ENCODE assay signal across 1 cellular context in the genomic region with DNA sequence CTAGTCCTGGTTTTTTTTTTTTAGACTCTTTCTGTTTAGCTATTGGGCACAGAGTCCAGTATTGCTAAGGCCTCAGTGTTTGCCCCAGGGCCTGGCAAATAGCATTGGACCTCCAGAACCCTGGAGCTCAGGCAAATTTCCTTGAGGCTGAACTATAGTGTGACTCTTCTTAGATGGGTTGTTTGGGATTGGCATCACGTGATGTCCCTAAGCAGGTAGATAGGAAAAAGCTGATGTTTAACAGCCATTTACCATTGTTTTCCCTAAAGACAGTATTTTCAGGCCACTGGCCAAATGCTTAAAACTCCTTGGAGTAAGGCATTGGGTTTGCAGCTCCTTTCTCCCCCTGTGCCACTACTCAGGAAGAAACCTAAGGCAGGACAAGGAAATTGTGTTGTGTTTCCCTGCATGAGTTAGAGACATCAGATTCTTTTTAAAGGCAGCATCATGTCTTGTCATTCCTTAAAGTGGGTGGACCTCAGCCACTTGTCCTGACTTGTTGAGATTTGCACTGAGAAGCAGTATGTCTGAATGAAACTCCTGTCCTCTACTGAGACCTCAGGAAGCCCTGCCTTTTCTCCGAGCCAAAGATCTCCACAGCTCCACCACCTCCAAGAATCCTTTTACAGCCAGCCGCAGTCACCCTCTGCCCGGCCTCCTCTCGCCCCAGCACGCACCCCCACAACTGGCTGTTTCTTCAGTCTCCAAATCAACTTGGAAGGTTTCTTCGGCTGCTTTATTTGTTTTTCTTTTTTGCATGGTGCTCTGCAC.
TF ChIP-seq lines count a peak whose summit lies in the region.

No MANE protein-coding gene starts in this region.

TF ChIP-seq in H1, 55 proteins besides CTCF, POLR2A, EP300 and RAD21:
- TF ChIP-seq CBX8 (IDR thresholded peaks at IDR 0.05; ENCODE audit: borderline replicate concordance, low read depth, low read length), result no peak
- TF ChIP-seq FOSL1 (IDR thresholded peaks at IDR 0.05; ENCODE audit: insufficient read depth, low read depth, low read length), result no peak
- no peak for TF ChIP-seq TAF1 (IDR thresholded peaks at IDR 0.05; ENCODE audit: low read depth, low read length)
- TF ChIP-seq GTF2F1 (IDR thresholded peaks at IDR 0.05; ENCODE audit: borderline replicate concordance, low read depth, low read length), result no peak
